8 cellular contexts compared by ENCODE assay signal in genomic region chr6:96520851-96521115, GRCh38. TPM values are rescaled to one million over a fixed set of nuclear protein-coding genes. Genes with fewer than 3 reads are reported as not detected.
DNase-seq lines count a peak whose midpoint lies in the region; ATAC-seq and TF ChIP-seq lines count a peak whose summit lies in the region.

No MANE protein-coding gene starts in this region.

- H3K9me3 ChIP-seq in SJCRH30 (replicated peaks) (no peaks in the 10 kb centered on the region), fibroblast of lung (ENCODE audit: control insufficient read depth, insufficient read depth, low read depth, low read length) (no peaks in the 10 kb centered on the region), gastrocnemius medialis (no peaks in the 10 kb centered on the region)

- no peaks in the 10 kb centered on the region for H3K9me2 ChIP-seq in GM23338 (ENCODE audit: insufficient read depth)

- H3K9me3 Mint-ChIP-seq in GM23338, result no peaks in the 10 kb centered on the region

- peak overlapping the region; percentile 70 for H3K27ac ChIP-seq in GM23338 (ENCODE audit: low read depth)
- no peak overlapping the region; the same call in 1 of the 2 replicates for H3K27ac ChIP-seq in SJCRH30
- H3K27ac ChIP-seq in fibroblast of lung (ENCODE audit: insufficient read depth, low read length), result no peak overlapping the region
- peak overlapping the region in 2 of 4 donors; percentile 96 for H3K27ac ChIP-seq in gastrocnemius medialis

- no peaks in the 10 kb centered on the region for H3K27me3 ChIP-seq in GM23338 (ENCODE audit: insufficient read depth)
- H3K27me3 ChIP-seq in SJCRH30, result no peaks in the 10 kb centered on the region
- no peaks in the 10 kb centered on the region for H3K27me3 ChIP-seq in fibroblast of lung (ENCODE audit: control insufficient read depth, insufficient read depth, low read length)
- no peaks in the 10 kb centered on the region for H3K27me3 ChIP-seq in gastrocnemius medialis

- 0 out of 2 replicates have a peak, but pooled peaks cover 4% of the 10 kb centered on the region for H3K79me2 ChIP-seq in GM23338 (replicated peaks; ENCODE audit: insufficient read depth)
- H3K79me2 ChIP-seq in fibroblast of lung (ENCODE audit: control insufficient read depth, insufficient read depth, low read length), result peaks cover 16% of the 10 kb centered on the region

- H3K4me2 ChIP-seq in GM23338, result peak overlapping the region; percentile 88
- H3K4me2 ChIP-seq in fibroblast of lung (ENCODE audit: extremely low read depth, insufficient read depth, low read length), result peak overlapping the region; percentile 9

- peak overlapping the region; percentile 97 for H3K27ac Mint-ChIP-seq in GM23338

- TF ChIP-seq POLR2A in gastrocnemius medialis (IDR thresholded peaks at IDR 0.05), result no peak

- TF ChIP-seq CTCF in GM23338 (conservative IDR thresholded peaks at IDR 0.05; ENCODE audit: low read depth in 2 of 2) (no peak), fibroblast of lung (conservative IDR thresholded peaks at IDR 0.05 in 1 of 2, IDR thresholded peaks at IDR 0.05 in 1 of 2; ENCODE audit: low read depth in 1 of 2, low read length in 2 of 2) (no peak), gastrocnemius medialis (IDR thresholded peaks at IDR 0.05 in 4 of 5, conservative IDR thresholded peaks at IDR 0.05 in 1 of 5) (no peak)

- no peaks in the 10 kb centered on the region for H3F3A ChIP-seq in GM23338 (replicated peaks; ENCODE audit: low read depth)

- H3K4me3 ChIP-seq in GM23338 (peak overlapping the region; percentile 74), SJCRH30 (peak overlapping the region; percentile 72), fibroblast of lung (replicated peaks in 1 of 4; ENCODE audit: control extremely low read depth in 1 of 4, insufficient read depth in 1 of 4, low read depth in 3 of 4, low read length in 4 of 4) (peak overlapping the region; percentile 78 to 93 (median 86)), gastrocnemius medialis (peak overlapping the region; percentile 85 to 96 (median 91))

- H3K9ac ChIP-seq in fibroblast of lung (ENCODE audit: insufficient read depth, low read length), result no peak overlapping the region

- no peak for ATAC-seq in GM23338
- no peak for ATAC-seq in gastrocnemius medialis
- no peak for ATAC-seq in GM19455 (IDR thresholded peaks at IDR 0.05; ENCODE audit: unreplicated experiment)

- H3K4me3 Mint-ChIP-seq in GM23338, result peak overlapping the region; percentile 99

- intact Hi-C loops in gastrocnemius medialis (cut with DNase I; ENCODE audit: low total_unique reads), result loop anchor here (5.0 kb wide), 1 partner anchor 377 kb away; the partner anchor contains the start of gene NDUFAF4

- peaks cover 28% of the 10 kb centered on the region for H3K4me1 Mint-ChIP-seq in GM23338

- H3K36me3 Mint-ChIP-seq in GM23338 (ENCODE audit: low read depth), result no peaks in the 10 kb centered on the region

- peaks cover 17% of the 10 kb centered on the region; the same call in 1 of the 2 replicates for H3K4me1 ChIP-seq in GM23338 (ENCODE audit: insufficient read depth)
- 0 out of 2 replicates have a peak, but pooled peaks cover 7% of the 10 kb centered on the region for H3K4me1 ChIP-seq in SJCRH30
- peaks cover 2% of the 10 kb centered on the region for H3K4me1 ChIP-seq in fibroblast of lung (ENCODE audit: control insufficient read depth, extremely low read depth, insufficient read depth, low read length)
- H3K4me1 ChIP-seq in gastrocnemius medialis, result peaks cover 19 to 25% of the 10 kb centered on the region in 2 donors

- H3K36me3 ChIP-seq in GM23338 (ENCODE audit: insufficient read depth) (peaks cover 2% of the 10 kb centered on the region; the same call in 1 of the 2 replicates), SJCRH30 (peaks cover 2% of the 10 kb centered on the region; the same call in 1 of the 2 replicates), fibroblast of lung (ENCODE audit: control insufficient read depth, insufficient read depth, low read length) (peaks cover 1% of the 10 kb centered on the region), gastrocnemius medialis (peaks cover 0 to 23% of the 10 kb centered on the region in 2 donors)

- H4K20me1 ChIP-seq in GM23338 (replicated peaks; ENCODE audit: insufficient read depth) (no peaks in the 10 kb centered on the region), fibroblast of lung (ENCODE audit: control insufficient read depth, extremely low read depth, insufficient read depth, low read length) (no peaks in the 10 kb centered on the region)

- peaks cover 8% of the 10 kb centered on the region for H3K27me3 Mint-ChIP-seq in GM23338 (ENCODE audit: insufficient read depth, low read depth, poor library complexity)

- DNase-seq in GM23338 (ENCODE audit: low spot score), result no peak
- DNase-seq in SJCRH30, result peak in 1 of 2 experiments; percentile 10
- DNase-seq in fibroblast of lung (ENCODE audit: low read depth in 2 of 2), result peak in 1 of 2 donors; percentile 13
- DNase-seq in gastrocnemius medialis, result no peak
- DNase-seq in activated gamma-delta T cell treated with Interleukin-2 at 50 U/mL for 16 hours, result no peak
- no peak for DNase-seq in NCI-H526 treated with DMSO at 0.1 percent for 48 hours (lab: John Stamatoyannopoulos, UW)
- no peak for DNase-seq in cortex of kidney (lab: John Stamatoyannopoulos, UW)

- in situ Hi-C loops in gastrocnemius medialis (cut with MboI; ENCODE audit: low sequenced_read_pairs in 4 of 4), result loop anchor here in 1 of 4 donors (10.0 kb wide), 1 partner anchor 374 kb away; the partner anchor contains the start of gene NDUFAF4

- H2AFZ ChIP-seq in GM23338, result no peak overlapping the region
- no peak overlapping the region for H2AFZ ChIP-seq in fibroblast of lung (ENCODE audit: low read length)

TF ChIP-seq in GM23338, 12 proteins besides CTCF, POLR2A, EP300 and RAD21 (continues in another document):
- TF ChIP-seq NANOG (IDR thresholded peaks at IDR 0.05; ENCODE audit: borderline replicate concordance) (no peak), STAT1 (IDR thresholded peaks at IDR 0.05; ENCODE audit: unreplicated experiment) (no peak), POLR2AphosphoS5 (IDR thresholded peaks at IDR 0.05; ENCODE audit: low read depth) (no peak), ZNF331 (CRISPR knock-in tag; IDR thresholded peaks at IDR 0.05; ENCODE audit: low read depth) (no peak), ETS1 (IDR thresholded peaks at IDR 0.05) (no peak)

RNA-seq across cellular contexts. Expression of gene UFL1, which starts 0.8 kb away (rescaled TPM):
- total RNA-seq in GM23338 (2014; rRNA removed; shearing (Covaris generic)), result 9.0 and 13.3 TPM in 2 replicates
- polyA plus RNA-seq in GM23338 (2016; fragmentation: Nextera tagmentation; extraction: Ambion mirVana), result 8.8 and 9.9 TPM in 2 replicates
- 25.0 and 25.4 TPM in 2 replicates for total RNA-seq in SJCRH30 (2014; rRNA removed; shearing (Covaris generic))
- total RNA-seq in fibroblast of lung, result 29.0 and 35.2 TPM in 2 replicates
- polyA plus RNA-seq in fibroblast of lung, result 12.5 and 14.9 TPM in 2 replicates
- 16.3 and 19.5 TPM in 2 replicates for polyA plus RNA-seq in fibroblast of lung (2012)
- 0.08 and 1.0 TPM in 2 replicates for polyA minus RNA-seq in fibroblast of lung (ENCODE audit: low replicate concordance)
- total RNA-seq in gastrocnemius medialis, result 10 to 100 TPM; 25.2 to 38.2 (median 29.2) TPM

RNA-seq across cellular contexts. Expression of gene FHL5, which starts 42.1 kb away (rescaled TPM):
- not detected in 2 replicates for total RNA-seq in GM23338 (2014; rRNA removed; shearing (Covaris generic))
- polyA plus RNA-seq in GM23338 (2016; fragmentation: Nextera tagmentation; extraction: Ambion mirVana) (not detected in 2 replicates), fibroblast of lung (0.03 TPM in 1 of 2 replicates, not detected in the other)
- total RNA-seq in SJCRH30 (2014; rRNA removed; shearing (Covaris generic)), result not detected in 2 replicates
- total RNA-seq in fibroblast of lung (not detected in 2 replicates), gastrocnemius medialis (10 to 100 TPM; 11.6 to 24.8 (median 18.1) TPM)
- not detected in 2 replicates for polyA plus RNA-seq in fibroblast of lung (2012)
- not detected in 2 replicates for polyA minus RNA-seq in fibroblast of lung (ENCODE audit: low replicate concordance)

Comparison
In these comparisons a context has a peak if more than half of its experiments do, and no peak if none do; other contexts are left out.
1. RNA of gene FHL5, which starts 42.1 kb away (total RNA-seq): 11.6 to 24.8 TPM in gastrocnemius medialis; not detected in GM23338, not detected in SJCRH30 and not detected in fibroblast of lung; every median in the first group is over 10 times any median in the second.
2. Peak in every context shown above with its lines, with median percentiles within 50 percentile points of each other: H3K4me3 ChIP-seq.